Comparison of ENCODE assay signal across 24 cellular contexts in the genomic region with DNA sequence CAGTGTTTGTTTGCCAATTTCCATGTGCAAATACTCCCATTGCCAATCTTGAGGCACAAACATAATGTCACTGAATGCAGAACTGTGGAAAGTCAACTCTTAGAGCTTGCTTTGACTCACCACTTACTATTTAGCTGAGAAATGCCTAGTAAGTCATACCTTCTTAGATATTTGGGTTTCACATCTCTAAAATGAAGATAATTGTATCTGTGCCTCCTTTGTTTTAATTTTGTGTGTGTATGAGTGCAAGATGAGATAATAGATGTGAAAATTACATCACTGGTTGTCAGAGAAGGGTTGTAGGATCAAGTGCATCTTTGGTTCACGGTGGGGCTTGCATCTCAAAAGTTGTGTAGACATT.
DNase-seq lines count a peak whose midpoint lies in the region; ATAC-seq, FAIRE-seq and TF ChIP-seq lines count a peak whose summit lies in the region.
"Had no signal": no experiment of that assay in that cellular context is flagged by ENCODE, and none has a peak within 500 bp of the region (broad histone marks: within the 10 kb centered on the region; RNA-seq: fewer than 3 reads in every experiment).

No MANE protein-coding gene starts in this region.

- no peak for TF ChIP-seq POLR2A in GM12891 (IDR thresholded peaks at IDR 0.05; ENCODE audit: low read depth, low read length)

- DNase-seq in GM12891 (ENCODE audit: insufficient read length, low spot score), result no peak
- DNase-seq in left lobe of liver (ENCODE audit: low spot score), result no peak
- DNase-seq in NCI-H446 (lab: John Stamatoyannopoulos, UW), result no peak
- DNase-seq: 8988T; ACHN; BE2C; C1 segment of cervical spinal cord; CD4-positive, alpha-beta memory T cell; CD4-positive, CD25-positive, alpha-beta regulatory T cell; CD8-positive, alpha-beta memory T cell; COR-L47; DMS 273 treated with DMSO at 0.1 percent for 48 hours; DMS153; DMS53; DMS79; DND-41; EL; GDM1 had no signal

- no peak for FAIRE-seq in GM12891 (lab: Jason Lieb, UNC)
- FAIRE-seq: A204.1, GM12892, GM18507, GM19239 had no signal

- ATAC-seq in GM18868 (IDR thresholded peaks at IDR 0.05; ENCODE audit: unreplicated experiment), result peak; percentile 77
- ATAC-seq in left lobe of liver, result peak; percentile 62
- ATAC-seq in GM21786 (IDR thresholded peaks at IDR 0.05; ENCODE audit: unreplicated experiment), result no peak

TF ChIP-seq in GM12891, 5 proteins besides CTCF, POLR2A, EP300 and RAD21:
- no peak for TF ChIP-seq TAF1 (IDR thresholded peaks at IDR 0.05; ENCODE audit: low read depth, low read length)
- no peak for TF ChIP-seq POU2F2 (IDR thresholded peaks at IDR 0.05; ENCODE audit: low read depth, low read length)
- peak; percentile 67 for TF ChIP-seq SPI1 (IDR thresholded peaks at IDR 0.05; ENCODE audit: low read depth, low read length)
- no peak for TF ChIP-seq POLR2AphosphoS5 (IDR thresholded peaks at IDR 0.05; ENCODE audit: low read depth, low read length)
- no peak for TF ChIP-seq PAX5 (IDR thresholded peaks at IDR 0.05; ENCODE audit: insufficient read depth, low read length, severe bottlenecking)
